ENCODE assay signal across 8 cellular contexts in the genomic region with DNA sequence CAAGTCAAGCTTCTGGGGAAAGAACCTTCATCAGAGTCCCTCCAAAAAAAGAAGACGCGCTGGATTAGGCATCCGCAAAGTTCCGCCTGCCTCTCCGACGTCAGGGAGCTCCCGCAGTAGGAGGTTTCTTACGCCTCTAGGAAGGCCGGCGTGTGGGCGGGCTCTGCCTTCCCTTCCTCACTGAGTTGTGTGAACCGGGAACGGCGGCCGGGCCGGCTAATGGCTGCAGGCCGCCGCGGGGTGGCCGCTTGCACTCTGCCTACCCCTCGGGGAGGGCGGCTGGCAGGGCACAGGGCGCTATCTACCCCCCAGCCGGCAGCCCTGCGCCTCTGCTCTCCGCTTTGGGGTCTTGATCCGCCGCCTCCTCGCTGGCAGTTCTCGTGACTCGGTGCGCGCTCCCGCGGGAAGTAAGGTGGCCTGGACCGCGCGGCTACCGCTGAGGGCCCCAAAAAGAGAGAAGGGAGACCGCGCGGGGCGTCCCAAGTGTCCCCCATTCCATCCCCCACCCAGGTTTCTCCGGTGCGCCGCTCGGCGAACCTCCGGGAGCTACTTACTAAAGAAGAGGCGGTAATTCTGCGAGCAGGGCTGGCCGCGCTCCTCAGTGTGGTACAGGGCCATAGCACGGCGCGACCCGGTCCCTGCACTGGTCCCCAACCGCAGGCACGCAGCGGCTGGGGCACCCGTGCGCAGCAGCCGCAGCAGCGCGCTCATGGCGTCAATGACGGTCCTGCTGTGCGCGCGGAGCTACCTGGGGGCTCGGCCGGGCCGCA. TPM values are rescaled to one million over a fixed set of nuclear protein-coding genes. Genes with fewer than 3 reads are reported as not detected.
A peak's percentile ranks its signal among the peaks of the same experiment; 100 is the strongest.
DNase-seq lines count a peak whose midpoint lies in the region; ATAC-seq lines count a peak whose summit lies in the region.

TSS of gene PPA2 (minus strand) at position 723 of the 770 bp plus-strand sequence. CDS start at position 711, 12 bp downstream.

- peak; percentile 23 for DNase-seq in DMS79 treated with DMSO at 0.1 percent for 48 hours (lab: John Stamatoyannopoulos, UW)
- DNase-seq in RPMI8226: peak; percentile 89
- DNase-seq in activated T-helper 1 cell treated with anti-CD3 and anti-CD28 coated beads, Interleukin-2, amount 50 U/mL, for 16 hours (ENCODE audit: low read depth in 1 of 2, low spot score in 1 of 2): peak; percentile 56 to 73
- DNase-seq in fibroblast of gingiva (ENCODE audit: low read depth): peak; percentile 91
- DNase-seq in naive thymus-derived CD4-positive, alpha-beta T cell: peak; percentile 73 to 84 (median 81)

- no peaks in the 10 kb centered on the region for H3K36me3 Mint-ChIP-seq in IgD-negative memory B cell
- peaks cover 0 to 6% (median 0%) of the 10 kb centered on the region in 5 donors for H3K36me3 Mint-ChIP-seq in naive thymus-derived CD4-positive, alpha-beta T cell
- H3K36me3 Mint-ChIP-seq in stimulated activated memory B cell treated with anti-CD40 and anti-IgM and Interleukin-4, amounts not matched to agents 10 μg/mL and 1 μg/mL and 100 μg/mL, for 72 hours: no peaks in the 10 kb centered on the region

- intact Hi-C loops in naive thymus-derived CD4-positive, alpha-beta T cell (cut with micrococcal nuclease): loop anchor here (1.0 to 5.0 kb wide), 6 partner anchors 235 to 981 kb away; partner anchors contain the start of genes AIMP1 (in 2 of the 2), GSTCD (in 2 of the 2), INTS12 (in 2 of the 2) and TBCK (in 2 of the 2)

- no peaks in the 10 kb centered on the region for H3K9me3 Mint-ChIP-seq in IgD-negative memory B cell
- H3K9me3 Mint-ChIP-seq in naive thymus-derived CD4-positive, alpha-beta T cell: peaks cover 0 to 2% (median 0%) of the 10 kb centered on the region in 11 donors
- no peaks in the 10 kb centered on the region for H3K9me3 Mint-ChIP-seq in stimulated activated memory B cell treated with anti-CD40 and anti-IgM and Interleukin-4, amounts not matched to agents 10 μg/mL and 1 μg/mL and 100 μg/mL, for 72 hours

- POLR2A ChIA-PET in naive thymus-derived CD4-positive, alpha-beta T cell (lab: Charles Lee): interaction anchor here (0.6 to 2.5 kb wide), 16 partner anchors 9 to 842 kb away, joined by 3 to 11 read pairs (median 5); partner anchors contain the start of genes GSTCD, INTS12, TBCK and TET2

- no peaks in the 10 kb centered on the region for H3K27me3 ChIP-seq in naive thymus-derived CD4-positive, alpha-beta T cell (ENCODE audit: control insufficient read depth in 2 of 2, insufficient read depth in 2 of 2, low read length in 2 of 2)

- peak within 1 kb of the TSS; percentile 86 for H3K4me3 ChIP-seq in naive thymus-derived CD4-positive, alpha-beta T cell (ENCODE audit: low read length)

- CTCF ChIA-PET in naive thymus-derived CD4-positive, alpha-beta T cell (lab: Charles Lee): interaction anchor here (0.5 to 2.2 kb wide), 10 partner anchors 9 to 842 kb away, joined by 3 to 12 read pairs (median 4); partner anchors contain the start of genes TBCK and TET2

- peak within 1 kb of the TSS; percentile 95 for H3K27ac ChIP-seq in naive thymus-derived CD4-positive, alpha-beta T cell (ENCODE audit: low read depth, low read length)

- H3K27ac Mint-ChIP-seq in IgD-negative memory B cell: peak within 1 kb of the TSS; percentile 98 to 100 (median 100)
- peak within 1 kb of the TSS; percentile 96 to 100 (median 99) for H3K27ac Mint-ChIP-seq in naive thymus-derived CD4-positive, alpha-beta T cell
- H3K27ac Mint-ChIP-seq in stimulated activated memory B cell treated with anti-CD40 and anti-IgM and Interleukin-4, amounts not matched to agents 10 μg/mL and 1 μg/mL and 100 μg/mL, for 72 hours: peak within 1 kb of the TSS; percentile 98

- H3K4me1 Mint-ChIP-seq in IgD-negative memory B cell: peaks cover 16 to 32% (median 28%) of the 10 kb centered on the region in 3 donors
- peaks cover 28 to 48% (median 47%) of the 10 kb centered on the region in 7 donors for H3K4me1 Mint-ChIP-seq in naive thymus-derived CD4-positive, alpha-beta T cell
- peaks cover 36% of the 10 kb centered on the region for H3K4me1 Mint-ChIP-seq in stimulated activated memory B cell treated with anti-CD40 and anti-IgM and Interleukin-4, amounts not matched to agents 10 μg/mL and 1 μg/mL and 100 μg/mL, for 72 hours

- H3K9me3 ChIP-seq in naive thymus-derived CD4-positive, alpha-beta T cell (ENCODE audit: control insufficient read depth in 2 of 3, low read length in 3 of 3): no peaks in the 10 kb centered on the region

- H3K4me1 ChIP-seq in naive thymus-derived CD4-positive, alpha-beta T cell (ENCODE audit: control insufficient read depth in 2 of 2, insufficient read depth in 2 of 2, low read length in 2 of 2): peaks cover 18 to 21% of the 10 kb centered on the region in 2 donors

- peak; percentile 83 for ATAC-seq in GM21576 (IDR thresholded peaks at IDR 0.05; ENCODE audit: unreplicated experiment)
- ATAC-seq in naive thymus-derived CD4-positive, alpha-beta T cell: peak; percentile 91
- peak; percentile 96 for ATAC-seq in stimulated activated memory B cell treated with anti-CD40 and anti-IgM and Interleukin-4, amounts not matched to agents 10 μg/mL and 1 μg/mL and 100 μg/mL, for 72 hours

- H3K27me3 Mint-ChIP-seq in IgD-negative memory B cell: no peaks in the 10 kb centered on the region
- H3K27me3 Mint-ChIP-seq in naive thymus-derived CD4-positive, alpha-beta T cell: peaks cover 0 to 10% (median 1%) of the 10 kb centered on the region in 5 donors
- no peaks in the 10 kb centered on the region for H3K27me3 Mint-ChIP-seq in stimulated activated memory B cell treated with anti-CD40 and anti-IgM and Interleukin-4, amounts not matched to agents 10 μg/mL and 1 μg/mL and 100 μg/mL, for 72 hours

- peaks cover 0 to 7% (median 0%) of the 10 kb centered on the region in 3 experiments for H3K36me3 ChIP-seq in naive thymus-derived CD4-positive, alpha-beta T cell (ENCODE audit: control insufficient read depth in 2 of 3, insufficient read depth in 3 of 3, low read length in 3 of 3)

- peak within 1 kb of the TSS; percentile 98 to 100 (median 99) for H3K4me3 Mint-ChIP-seq in IgD-negative memory B cell
- peak within 1 kb of the TSS; percentile 96 to 99 (median 98) for H3K4me3 Mint-ChIP-seq in naive thymus-derived CD4-positive, alpha-beta T cell
- peak within 1 kb of the TSS; percentile 93 for H3K4me3 Mint-ChIP-seq in stimulated activated memory B cell treated with anti-CD40 and anti-IgM and Interleukin-4, amounts not matched to agents 10 μg/mL and 1 μg/mL and 100 μg/mL, for 72 hours

RNA-seq across cellular contexts. Expression of gene PPA2, which starts in this region (rescaled TPM):
- polyA plus RNA-seq in IgD-negative memory B cell: 102 TPM
- total RNA-seq in naive thymus-derived CD4-positive, alpha-beta T cell: 10 to 100 TPM; 38.2 to 54.7 (median 48.0) TPM
- polyA plus RNA-seq in naive thymus-derived CD4-positive, alpha-beta T cell: 100 to 1,000 TPM in 1 of 2 donors, 10 to 100 TPM in 1; 81.2 to 107 TPM

Comparison
In these comparisons a context has a peak if more than half of its experiments do, and no peak if none do; other contexts are left out.
1. Peak in every context shown above with its lines: DNase-seq, ATAC-seq, H3K4me3 ChIP-seq and H3K27ac ChIP-seq.
2. DNase-seq: peak in every context shown above with its lines; median percentile 91 in fibroblast of gingiva; 89 in RPMI8226; 81 in naive thymus-derived CD4-positive, alpha-beta T cell; 64 in activated T-helper 1 cell treated with anti-CD3 and anti-CD28 coated beads, Interleukin-2, amount 50 U/mL, for 16 hours; 23 in DMS79 treated with DMSO at 0.1 percent for 48 hours.